Comparison of ENCODE assay signal across 25 cellular contexts in genomic region chr2:205895981-205896655, GRCh38.
DNase-seq lines count a peak whose midpoint lies in the region; ATAC-seq, FAIRE-seq and TF ChIP-seq lines count a peak whose summit lies in the region.
"Had no signal": no experiment of that assay in that cellular context is flagged by ENCODE, and none has a peak within 500 bp of the region (broad histone marks: within the 10 kb centered on the region; RNA-seq: fewer than 3 reads in every experiment).

No MANE protein-coding gene starts in this region.

- CTCF ChIA-PET in A549 (lab: Yijun Ruan, JAX), result interaction anchor here (0.8 kb wide), 1 partner anchor 9 kb away, joined by 3 read pairs; no protein-coding TSS in a partner anchor

- no peak for FAIRE-seq in A549 (lab: Jason Lieb, UNC)
- FAIRE-seq: GM18507 had no signal

- no peak overlapping the region for H3K4me2 ChIP-seq in A549

- H3K4me3 Mint-ChIP-seq in nephron progenitor cell, result no peak overlapping the region
- H3K4me3 Mint-ChIP-seq: activated CD8-positive, alpha-beta T cell treated with anti-CD3 and anti-CD28 coated beads for 36 hours; activated naive CD8-positive, alpha-beta T cell treated with anti-CD3 and anti-CD28 coated beads, Interleukin-2, amount 50 U/mL, for 24 hours; CD8-positive, alpha-beta T cell had no signal

- no peak for TF ChIP-seq POLR2A in A549 (IDR thresholded peaks at IDR 0.05; ENCODE audit: low read length)

- ATAC-seq in A549 (no peak; a peak in 1 of 6 replicates), SK-N-SH treated with all-trans-retinoic acid at 6 μM for 48 hours (peak; percentile 77), GM21390 (IDR thresholded peaks at IDR 0.05; ENCODE audit: unreplicated experiment) (no peak)
- ATAC-seq: activated CD4-positive, CD25-positive, alpha-beta regulatory T cell treated with anti-CD3 and anti-CD28 coated beads, Interleukin-2, amount 50 U/mL, for 24 hours; activated CD8-positive, alpha-beta T cell treated with anti-CD3 and anti-CD28 coated beads for 36 hours; activated naive CD8-positive, alpha-beta T cell treated with anti-CD3 and anti-CD28 coated beads, Interleukin-2, amount 50 U/mL, for 24 hours; body of pancreas; CD8-positive, alpha-beta T cell had no signal

- H3K9me3 Mint-ChIP-seq in nephron progenitor cell, result peaks cover 18% of the 10 kb centered on the region

- no peak for TF ChIP-seq RAD21 in A549 (conservative IDR thresholded peaks at IDR 0.05 in 1 of 2, IDR thresholded peaks at IDR 0.05 in 1 of 2)

- no peaks in the 10 kb centered on the region for H3K4me1 ChIP-seq in A549
- peaks cover 3% of the 10 kb centered on the region; the same call in 1 of the 2 replicates for H3K4me1 ChIP-seq in BE2C
- H3K4me1 ChIP-seq: heart left ventricle, spleen had no signal

- peaks cover 22% of the 10 kb centered on the region for H3K27me3 Mint-ChIP-seq in nephron progenitor cell (ENCODE audit: low read depth, poor library complexity)

- H3K36me3 Mint-ChIP-seq in nephron progenitor cell (ENCODE audit: low read depth), result peaks cover 7% of the 10 kb centered on the region
- H3K36me3 Mint-ChIP-seq: CD8-positive, alpha-beta T cell had no signal

- no peak for TF ChIP-seq EP300 in A549 (IDR thresholded peaks at IDR 0.05)

- no peaks in the 10 kb centered on the region for H3K36me3 ChIP-seq in BE2C
- H3K36me3 ChIP-seq: heart left ventricle, spleen had no signal

- H3K4me3 ChIP-seq in A549 (no peak overlapping the region), BE2C (ENCODE audit: low read depth, low read length) (no peak overlapping the region)
- H3K4me3 ChIP-seq: body of pancreas, heart left ventricle, spleen had no signal

- H3K27me3 ChIP-seq in BE2C, result no peaks in the 10 kb centered on the region
- H3K27me3 ChIP-seq: body of pancreas, heart left ventricle had no signal

- DNase-seq in A549 (ENCODE audit: low read depth in 1 of 2, low spot score in 1 of 2) (no peak), BE2C (peak; percentile 30), nephron progenitor cell (no peak), A172 (ENCODE audit: low spot score) (no peak), NCI-H1694 (lab: John Stamatoyannopoulos, UW) (no peak), 8988T (no peak)
- DNase-seq: activated CD8-positive, alpha-beta T cell treated with anti-CD3 and anti-CD28 coated beads for 36 hours; activated naive CD8-positive, alpha-beta T cell treated with anti-CD3 and anti-CD28 coated beads, Interleukin-2, amount 50 U/mL, for 24 hours; body of pancreas; CD8-positive, alpha-beta T cell; DMS53; heart left ventricle; mesendoderm; NCI-H187; NCI-H345; nucleus accumbens; OCI-M1; spleen; stimulated activated CD4-positive, alpha-beta T cell treated with anti-CD3 and anti-CD28 coated beads, Interleukin-4, amount 100 ng/mL, for 4 hours; stimulated activated naive CD4-positive, alpha-beta T cell treated with Interleukin-2 at 50 U/mL for 16 hours; T-helper 1 cell had no signal

- peaks cover 6% of the 10 kb centered on the region for H3K9me3 ChIP-seq in A549
- H3K9me3 ChIP-seq in BE2C, result no peaks in the 10 kb centered on the region
- H3K9me3 ChIP-seq: body of pancreas had no signal

- TF ChIP-seq CTCF in A549 (IDR thresholded peaks at IDR 0.05) (no peak), BE2C (IDR thresholded peaks at IDR 0.05; ENCODE audit: low read depth, low read length) (no peak), nephron progenitor cell (IDR thresholded peaks at IDR 0.05) (no peak)

- peak overlapping the region; percentile 71 for H3K27ac Mint-ChIP-seq in nephron progenitor cell
- H3K27ac Mint-ChIP-seq: activated CD8-positive, alpha-beta T cell treated with anti-CD3 and anti-CD28 coated beads for 36 hours; activated naive CD8-positive, alpha-beta T cell treated with anti-CD3 and anti-CD28 coated beads, Interleukin-2, amount 50 U/mL, for 24 hours; CD8-positive, alpha-beta T cell had no signal

- H3K27ac ChIP-seq in A549, result no peak overlapping the region
- H3K27ac ChIP-seq: body of pancreas, spleen had no signal

- WGBS in A549 (ENCODE audit: missing lambda C conversion rate), result 33% methylated on average over 8 of the region's 9 CpGs

- H3K4me1 Mint-ChIP-seq in nephron progenitor cell, result peaks cover 10% of the 10 kb centered on the region
- H3K4me1 Mint-ChIP-seq: activated naive CD8-positive, alpha-beta T cell treated with anti-CD3 and anti-CD28 coated beads, Interleukin-2, amount 50 U/mL, for 24 hours had no signal

- POLR2A ChIA-PET in A549 (lab: Yijun Ruan, JAX), result no interaction called here

TF ChIP-seq in A549, 52 proteins besides CTCF, POLR2A, EP300 and RAD21:
- 0 out of 2 replicates have a peak, but pooled peaks have one; percentile 10 for TF ChIP-seq USF2 (IDR thresholded peaks at IDR 0.05)
- TF ChIP-seq JUN (IDR thresholded peaks at IDR 0.05), result no peak

TF ChIP-seq in SK-N-SH treated with all-trans-retinoic acid at 6 μM for 48 hours, 23 proteins besides CTCF, POLR2A, EP300 and RAD21:
- TF ChIP-seq TCF4 (CRISPR knock-in tag; IDR thresholded peaks at IDR 0.05; ENCODE audit: borderline replicate concordance) (peak; percentile 33; the same call in 1 of the 2 replicates), ZFP30 (CRISPR knock-in tag; IDR thresholded peaks at IDR 0.05) (no peak), POU6F1 (CRISPR knock-in tag; IDR thresholded peaks at IDR 0.05; ENCODE audit: borderline replicate concordance, low read depth) (no peak), ISL1 (CRISPR knock-in tag; IDR thresholded peaks at IDR 0.05) (no peak)
TF ChIP-seq in SK-N-SH treated with all-trans-retinoic acid at 6 μM for 48 hours: peak in this region for 1.
